3 cellular contexts compared by ENCODE assay signal in genomic region chr18:8965398-8965797, GRCh38.
TF ChIP-seq lines count a peak whose summit lies in the region.

No MANE protein-coding gene starts in this region.

TF ChIP-seq in GM23338, 12 proteins besides CTCF, POLR2A, EP300 and RAD21:
- TF ChIP-seq ZNF114 (CRISPR knock-in tag; IDR thresholded peaks at IDR 0.05): no peak
- TF ChIP-seq ETS1 (IDR thresholded peaks at IDR 0.05): no peak
- no peak for TF ChIP-seq CREB1 (CRISPR knock-in tag; IDR thresholded peaks at IDR 0.05; ENCODE audit: low read depth)
- no peak for TF ChIP-seq STAT1 (IDR thresholded peaks at IDR 0.05; ENCODE audit: unreplicated experiment)

TF ChIP-seq in K562, 482 proteins besides CTCF, POLR2A, EP300 and RAD21 (continued from another document):
- TF ChIP-seq HNRNPH1 (optimal IDR thresholded peaks at IDR 0.05; ENCODE audit: low read depth, low read length) (no peak), EGR1 (conservative IDR thresholded peaks at IDR 0.05) (no peak), ZNF589 (CRISPR knock-in tag; IDR thresholded peaks at IDR 0.05; ENCODE audit: low read depth) (no peak), ETV5 (CRISPR knock-in tag; IDR thresholded peaks at IDR 0.05; ENCODE audit: low read depth) (no peak), TEAD1 (CRISPR knock-in tag; IDR thresholded peaks at IDR 0.05) (no peak), MYBL2 (IDR thresholded peaks at IDR 0.05; ENCODE audit: low read depth) (no peak), MYBL2 (CRISPR knock-in tag; IDR thresholded peaks at IDR 0.05; ENCODE audit: borderline replicate concordance) (no peak), HCFC1 (IDR thresholded peaks at IDR 0.05; ENCODE audit: low read depth, low read length) (no peak), NCOA4 (IDR thresholded peaks at IDR 0.05; ENCODE audit: partially characterized antibody) (no peak), NCOA1 (IDR thresholded peaks at IDR 0.05; ENCODE audit: low read depth) (no peak), ZNF395 (CRISPR knock-in tag; IDR thresholded peaks at IDR 0.05) (no peak), TOE1 (IDR thresholded peaks at IDR 0.05; ENCODE audit: borderline replicate concordance) (no peak), TOE1 (CRISPR knock-in tag; IDR thresholded peaks at IDR 0.05; ENCODE audit: borderline replicate concordance, low read depth) (no peak)

TF ChIP-seq in H1, 55 proteins besides CTCF, POLR2A, EP300 and RAD21:
- TF ChIP-seq CEBPB (IDR thresholded peaks at IDR 0.05; ENCODE audit: low read depth, low read length) (no peak), TCF12 (IDR thresholded peaks at IDR 0.05; ENCODE audit: low read depth, low read length) (no peak), KDM5A (IDR thresholded peaks at IDR 0.05; ENCODE audit: low read length) (no peak), NRF1 (IDR thresholded peaks at IDR 0.05; ENCODE audit: low read depth, low read length) (no peak), HDAC6 (IDR thresholded peaks at IDR 0.05; ENCODE audit: low read depth, low read length) (no peak), BACH1 (IDR thresholded peaks at IDR 0.05; ENCODE audit: low read length) (no peak), TAF7 (optimal IDR thresholded peaks at IDR 0.05; ENCODE audit: borderline replicate concordance, low read depth, low read length) (no peak), ZNF274 (IDR thresholded peaks at IDR 0.05; ENCODE audit: borderline replicate concordance, extremely low read depth, low read length) (no peak), SUZ12 (IDR thresholded peaks at IDR 0.05; ENCODE audit: low read length) (no peak), GABPA (IDR thresholded peaks at IDR 0.05; ENCODE audit: borderline replicate concordance, insufficient read depth, low read length) (no peak), KDM4A (IDR thresholded peaks at IDR 0.05; ENCODE audit: low read depth, low read length, severe bottlenecking) (no peak), MAFK (IDR thresholded peaks at IDR 0.05; ENCODE audit: low read depth, low read length) (no peak), RXRA (IDR thresholded peaks at IDR 0.05; ENCODE audit: insufficient read depth, low read depth, low read length) (no peak), BRCA1 (IDR thresholded peaks at IDR 0.05; ENCODE audit: low read depth, low read length) (no peak), CTBP2 (IDR thresholded peaks at IDR 0.05; ENCODE audit: borderline replicate concordance, insufficient read depth, insufficient read length, low read length) (no peak), GTF2F1 (IDR thresholded peaks at IDR 0.05; ENCODE audit: borderline replicate concordance, low read depth, low read length) (no peak), SRF (IDR thresholded peaks at IDR 0.05; ENCODE audit: low read depth, low read length) (no peak)
- TF ChIP-seq, protein P1, sequence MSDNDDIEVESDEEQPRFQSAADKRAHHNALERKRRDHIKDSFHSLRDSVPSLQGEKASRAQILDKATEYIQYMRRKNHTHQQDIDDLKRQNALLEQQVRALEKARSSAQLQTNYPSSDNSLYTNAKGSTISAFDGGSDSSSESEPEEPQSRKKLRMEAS (IDR thresholded peaks at IDR 0.05): no peak
